Comparison of ENCODE assay signal across 8 cellular contexts in genomic region chr22:49052023-49052538, GRCh38.
DNase-seq lines count a peak whose midpoint lies in the region; ATAC-seq and TF ChIP-seq lines count a peak whose summit lies in the region.

No MANE protein-coding gene starts in this region.

- H3K4me3 Mint-ChIP-seq in H9: peak overlapping the region; percentile 18 to 34; a peak in 1 of 5 replicates
- H3K4me3 Mint-ChIP-seq in activated T-helper 2 cell treated with anti-CD3 and anti-CD28 coated beads, Interferon-gamma antibody, Interleukin-2, Interleukin-4, amounts not matched to agents 10 μg/mL and 5 μg/mL and 100 μg/mL, durations not matched to agents 14 hours and 24 hours and 36 hours (ENCODE audit: low read depth): peak overlapping the region; percentile 86

- peaks cover 24% of the 10 kb centered on the region in 2 experiments for H3K4me1 Mint-ChIP-seq in H9
- peaks cover 5% of the 10 kb centered on the region for H3K4me1 Mint-ChIP-seq in activated T-helper 2 cell treated with anti-CD3 and anti-CD28 coated beads, Interferon-gamma antibody, Interleukin-2, Interleukin-4, amounts not matched to agents 10 μg/mL and 5 μg/mL and 100 μg/mL, durations not matched to agents 14 hours and 24 hours and 36 hours (ENCODE audit: low read depth)

- H2BK120ac ChIP-seq in H9 (ENCODE audit: low read depth, low read length, poor library complexity, severe bottlenecking): no peak overlapping the region

- no peak overlapping the region for H2BK15ac ChIP-seq in H9 (ENCODE audit: low read depth, low read length)

- no peak overlapping the region for H3K23ac ChIP-seq in H9 (ENCODE audit: insufficient read length, low read depth, low read length)

- H3T11ph ChIP-seq in H9 (ENCODE audit: low read length): no peak overlapping the region

- no peak overlapping the region for H2BK12ac ChIP-seq in H9 (ENCODE audit: insufficient read length, low read depth, low read length)

- no peak for TF ChIP-seq CTCF in H9 (conservative IDR thresholded peaks at IDR 0.05)
- TF ChIP-seq CTCF in hepatocyte (IDR thresholded peaks at IDR 0.05; ENCODE audit: poor library complexity): no peak

- no peak overlapping the region; a peak in 1 of 7 replicates for H3K27ac Mint-ChIP-seq in H9
- H3K27ac Mint-ChIP-seq in activated T-helper 2 cell treated with anti-CD3 and anti-CD28 coated beads, Interferon-gamma antibody, Interleukin-2, Interleukin-4, amounts not matched to agents 10 μg/mL and 5 μg/mL and 100 μg/mL, durations not matched to agents 14 hours and 24 hours and 36 hours: peak overlapping the region; percentile 76

- no peaks in the 10 kb centered on the region for H3K9me2 ChIP-seq in hepatocyte (replicated peaks; ENCODE audit: insufficient read depth)

- no peak overlapping the region for H3K4me3 ChIP-seq in hepatocyte

- H3K79me1 ChIP-seq in H9 (ENCODE audit: insufficient read depth, low read depth, low read length, poor library complexity, severe bottlenecking): no peaks in the 10 kb centered on the region

- peak; percentile 60 for DNase-seq in H9
- peak; percentile 34 for DNase-seq in activated T-helper 2 cell treated with anti-CD3 and anti-CD28 coated beads, Interferon-gamma antibody, Interleukin-2, Interleukin-4, amounts not matched to agents 10 μg/mL and 5 μg/mL and 100 μg/mL, durations not matched to agents 14 hours and 24 hours and 36 hours (ENCODE audit: low spot score)
- DNase-seq in kidney tubule cell (ENCODE audit: low spot score): peak; percentile 37
- DNase-seq in stimulated activated CD8-positive, alpha-beta memory T cell treated with anti-CD3 and anti-CD28 coated beads, Interleukin-15, amount 100 ng/mL, for 1 hour (ENCODE audit: low read depth): peak; percentile 10
- no peak for DNase-seq in SK-N-DZ (ENCODE audit: low spot score)
- DNase-seq in hepatocyte (ENCODE audit: low spot score): no peak

- WGBS in H9 (ENCODE audit: extremely low coverage, insufficient read length, low lambda C conversion rate): no CpG with 5 or more reads among the region's 36 CpGs
- 88% methylated on average over 36 of the region's 36 CpGs for WGBS in hepatocyte (ENCODE audit: low lambda C conversion rate, missing lambda C conversion rate)

- no peak overlapping the region for H4K5ac ChIP-seq in H9 (ENCODE audit: insufficient read length, low read depth, low read length)

- peaks cover 25% of the 10 kb centered on the region for H3K27me3 Mint-ChIP-seq in H9 (ENCODE audit: low read depth)
- H3K27me3 Mint-ChIP-seq in activated T-helper 2 cell treated with anti-CD3 and anti-CD28 coated beads, Interferon-gamma antibody, Interleukin-2, Interleukin-4, amounts not matched to agents 10 μg/mL and 5 μg/mL and 100 μg/mL, durations not matched to agents 14 hours and 24 hours and 36 hours (ENCODE audit: low read depth): no peaks in the 10 kb centered on the region

- H3K4ac ChIP-seq in H9 (ENCODE audit: low read depth, low read length): no peak overlapping the region

- H3K9me3 Mint-ChIP-seq in H9: no peaks in the 10 kb centered on the region
- no peaks in the 10 kb centered on the region for H3K9me3 Mint-ChIP-seq in activated T-helper 2 cell treated with anti-CD3 and anti-CD28 coated beads, Interferon-gamma antibody, Interleukin-2, Interleukin-4, amounts not matched to agents 10 μg/mL and 5 μg/mL and 100 μg/mL, durations not matched to agents 14 hours and 24 hours and 36 hours

- peak overlapping the region; percentile 39 for H3K4me2 ChIP-seq in H9 (ENCODE audit: insufficient read depth, insufficient read length, low read length)
- no peak overlapping the region for H3K4me2 ChIP-seq in hepatocyte

- H3K36me3 ChIP-seq in hepatocyte (replicated peaks; ENCODE audit: insufficient read depth, low read depth): no peaks in the 10 kb centered on the region

- no peak overlapping the region for H4K91ac ChIP-seq in H9 (ENCODE audit: insufficient read length, low read depth, low read length)

- H3K79me2 ChIP-seq in H9 (ENCODE audit: insufficient read depth, low read length) (no peaks in the 10 kb centered on the region), hepatocyte (no peaks in the 10 kb centered on the region)

- no peaks in the 10 kb centered on the region for H3K23me2 ChIP-seq in H9 (ENCODE audit: insufficient read length, low read depth, low read length, poor library complexity, severe bottlenecking)

- H2AK5ac ChIP-seq in H9 (ENCODE audit: insufficient read length, low read length): no peak overlapping the region

- H3K27me3 ChIP-seq in H9 (ENCODE audit: insufficient read depth, low read length) (no peaks in the 10 kb centered on the region), hepatocyte (peaks cover 3% of the 10 kb centered on the region)

- H4K8ac ChIP-seq in H9 (replicated peaks; ENCODE audit: insufficient read length, low read depth, low read length): no peak overlapping the region

- no peak overlapping the region for H3K56ac ChIP-seq in H9 (ENCODE audit: insufficient read length, low read depth, low read length)

- no peak overlapping the region for H3K27ac ChIP-seq in H9 (ENCODE audit: insufficient read length, low read depth, low read length)
- no peak overlapping the region for H3K27ac ChIP-seq in hepatocyte

- H3K9ac ChIP-seq in H9 (ENCODE audit: extremely low read depth, insufficient read length, low read length): no peak overlapping the region

- H2BK20ac ChIP-seq in H9 (ENCODE audit: low read depth, low read length, poor library complexity, severe bottlenecking): no peak overlapping the region

- no peak overlapping the region for H2BK5ac ChIP-seq in H9 (ENCODE audit: insufficient read length, low read length)

- no peaks in the 10 kb centered on the region for H3K36me3 Mint-ChIP-seq in H9 (ENCODE audit: insufficient read depth in 1 of 3, low read depth in 3 of 3)
- no peaks in the 10 kb centered on the region for H3K36me3 Mint-ChIP-seq in activated T-helper 2 cell treated with anti-CD3 and anti-CD28 coated beads, Interferon-gamma antibody, Interleukin-2, Interleukin-4, amounts not matched to agents 10 μg/mL and 5 μg/mL and 100 μg/mL, durations not matched to agents 14 hours and 24 hours and 36 hours (ENCODE audit: low read depth)

- no peak overlapping the region for H2AFZ ChIP-seq in H9 (ENCODE audit: low read length)
- no peak overlapping the region for H2AFZ ChIP-seq in hepatocyte

- no peak overlapping the region for H3K18ac ChIP-seq in H9 (ENCODE audit: insufficient read length, low read depth, low read length)

- ATAC-seq in GM21515 (IDR thresholded peaks at IDR 0.05; ENCODE audit: unreplicated experiment) (no peak), HG02885 (IDR thresholded peaks at IDR 0.05; ENCODE audit: poor library complexity, unreplicated experiment) (no peak)

- peak overlapping the region; percentile 44 for H3K14ac ChIP-seq in H9 (ENCODE audit: insufficient read depth, low read length)

- H3K9me3 ChIP-seq in H9 (ENCODE audit: control insufficient read depth, low read depth, low read length) (no peaks in the 10 kb centered on the region), hepatocyte (ENCODE audit: low read depth) (no peaks in the 10 kb centered on the region)

- H3K4me1 ChIP-seq in H9 (ENCODE audit: insufficient read depth, low read length) (peaks cover 2% of the 10 kb centered on the region; the same call in 1 of the 2 replicates), hepatocyte (ENCODE audit: insufficient read depth) (no peaks in the 10 kb centered on the region)

- no peaks in the 10 kb centered on the region for H4K20me1 ChIP-seq in H9 (ENCODE audit: control insufficient read depth, insufficient read depth, insufficient read length)
- no peaks in the 10 kb centered on the region for H4K20me1 ChIP-seq in hepatocyte (ENCODE audit: insufficient read depth, poor library complexity, severe bottlenecking)

- intact Hi-C loops in activated T-helper 2 cell treated with anti-CD3 and anti-CD28 coated beads, Interferon-gamma antibody, Interleukin-2, Interleukin-4, amounts not matched to agents 10 μg/mL and 5 μg/mL and 100 μg/mL, durations not matched to agents 14 hours and 24 hours and 36 hours (cut with micrococcal nuclease): no loop called here

Comparison
In these comparisons a context has a peak if more than half of its experiments do, and no peak if none do; other contexts are left out.
1. DNase-seq: peak in H9 (single experiment), activated T-helper 2 cell treated with anti-CD3 and anti-CD28 coated beads, Interferon-gamma antibody, Interleukin-2, Interleukin-4, amounts not matched to agents 10 μg/mL and 5 μg/mL and 100 μg/mL, durations not matched to agents 14 hours and 24 hours and 36 hours (single experiment), kidney tubule cell (single experiment) and stimulated activated CD8-positive, alpha-beta memory T cell treated with anti-CD3 and anti-CD28 coated beads, Interleukin-15, amount 100 ng/mL, for 1 hour (single experiment); none in SK-N-DZ (single experiment) and hepatocyte (single experiment).